In the genomic region with DNA sequence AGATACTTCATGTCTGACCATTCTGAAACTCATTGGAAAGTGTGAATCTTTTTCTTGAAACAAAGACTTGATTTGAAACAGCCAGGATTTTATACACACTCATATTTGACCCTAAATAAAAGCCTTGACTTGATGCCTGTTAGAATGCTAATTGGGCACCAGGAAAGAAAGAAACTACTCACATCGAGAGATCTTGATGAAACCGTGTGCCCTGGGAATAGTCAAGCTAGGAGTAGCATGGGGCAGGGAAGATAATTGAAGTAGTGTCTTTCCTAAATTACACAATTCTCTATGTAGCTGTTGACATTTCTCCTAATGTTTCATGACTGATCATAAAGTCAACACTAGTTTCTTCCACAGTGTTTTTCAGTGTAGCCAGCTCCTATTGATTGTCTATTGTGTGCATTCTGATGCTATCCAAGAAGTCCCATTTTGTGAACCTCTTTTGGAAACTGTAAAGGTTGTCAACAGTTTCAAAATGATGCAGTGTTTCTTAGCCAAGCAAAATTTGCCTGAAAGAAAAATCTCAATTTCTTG, we compare ENCODE assay signal across 24 cellular contexts. TPM values are rescaled to one million over a fixed set of nuclear protein-coding genes. Genes with fewer than 3 reads are reported as not detected.
DNase-seq lines count a peak whose midpoint lies in the region; ATAC-seq and TF ChIP-seq lines count a peak whose summit lies in the region.
"Had no signal": no experiment of that assay in that cellular context is flagged by ENCODE, and none has a peak within 500 bp of the region (broad histone marks: within the 10 kb centered on the region; RNA-seq: fewer than 3 reads in every experiment).

No MANE protein-coding gene starts in this region.

- H3K4me1 Mint-ChIP-seq in MCF 10A (ENCODE audit: insufficient read depth, unreplicated experiment), result no peaks in the 10 kb centered on the region

- dilution Hi-C loops in mammary epithelial cell (cut with HindIII; ENCODE audit: low sequenced_read_pairs), result no loop called here

- H3K9me3 Mint-ChIP-seq in MCF 10A (ENCODE audit: unreplicated experiment), result no peaks in the 10 kb centered on the region
- H3K9me3 Mint-ChIP-seq: CD4-positive, alpha-beta T cell had no signal

- H3K9me3 ChIP-seq in mammary epithelial cell (replicated peaks; ENCODE audit: insufficient read depth, low read length), result no peaks in the 10 kb centered on the region
- H3K9me3 ChIP-seq in RWPE2 (ENCODE audit: severe bottlenecking), result no peaks in the 10 kb centered on the region
- H3K9me3 ChIP-seq: BLaER1 had no signal

- H3K27ac Mint-ChIP-seq in MCF 10A (ENCODE audit: low read depth, unreplicated experiment), result no peak overlapping the region
- H3K27ac Mint-ChIP-seq: CD4-positive, alpha-beta T cell had no signal

- no peak overlapping the region for H2AFZ ChIP-seq in mammary epithelial cell (ENCODE audit: low read depth, low read length)

- H3K27me3 ChIP-seq in mammary epithelial cell (ENCODE audit: insufficient read depth, low read length), result peaks cover 3% of the 10 kb centered on the region
- H3K27me3 ChIP-seq in RWPE2 (ENCODE audit: insufficient read depth, poor library complexity, severe bottlenecking), result no peaks in the 10 kb centered on the region
- H3K27me3 ChIP-seq: BLaER1 had no signal

- no peaks in the 10 kb centered on the region for H3K27me3 Mint-ChIP-seq in MCF 10A (ENCODE audit: insufficient read depth, unreplicated experiment)

- WGBS in mammary epithelial cell (ENCODE audit: low coverage, missing lambda C conversion rate), result 92% methylated on average over 2 of the region's 2 CpGs

- H3K27ac ChIP-seq in mammary epithelial cell (ENCODE audit: insufficient read depth, low read depth, low read length) (no peak overlapping the region), RWPE2 (ENCODE audit: poor library complexity, severe bottlenecking) (no peak overlapping the region)
- H3K27ac ChIP-seq: BLaER1 had no signal

- in situ Hi-C loops in mammary epithelial cell (cut with MboI; ENCODE audit: low sequenced_read_pairs in 2 of 2), result loop anchor here (25.0 kb wide), 3 partner anchors 482 to 732 kb away; no protein-coding TSS in a partner anchor

- H3K4me3 ChIP-seq in mammary epithelial cell (replicated peaks in 1 of 3; ENCODE audit: insufficient read depth in 1 of 3, low read depth in 2 of 3, low read length in 3 of 3) (no peak overlapping the region), RWPE2 (ENCODE audit: severe bottlenecking) (no peak overlapping the region)
- H3K4me3 ChIP-seq: BLaER1 had no signal

- H3K79me2 ChIP-seq in mammary epithelial cell (ENCODE audit: insufficient read depth, low read length), result no peaks in the 10 kb centered on the region

- H3K4me2 ChIP-seq in mammary epithelial cell (ENCODE audit: insufficient read depth, low read depth, low read length), result no peak overlapping the region
- H3K4me2 ChIP-seq: BLaER1 had no signal

- no TSS peak for BruUV-seq in mammary epithelial cell (replicated peaks; lab: Mats Ljungman, UMichigan)
- BruUV-seq in MCF 10A (replicated peaks; lab: Mats Ljungman, UMichigan), result no TSS peak

- H3K36me3 ChIP-seq in mammary epithelial cell (ENCODE audit: insufficient read depth, low read length), result no peaks in the 10 kb centered on the region
- H3K36me3 ChIP-seq in RWPE2 (ENCODE audit: low read depth), result no peaks in the 10 kb centered on the region
- H3K36me3 ChIP-seq: BLaER1 had no signal

- no peaks in the 10 kb centered on the region for H3K36me3 Mint-ChIP-seq in MCF 10A (ENCODE audit: insufficient read depth, unreplicated experiment)

- H3K4me1 ChIP-seq in mammary epithelial cell (ENCODE audit: insufficient read depth, low read length) (no peaks in the 10 kb centered on the region), RWPE2 (ENCODE audit: insufficient read depth, poor library complexity, severe bottlenecking) (no peaks in the 10 kb centered on the region)
- H3K4me1 ChIP-seq: BLaER1 had no signal

- CTCF ChIA-PET in mammary epithelial cell (lab: Charles Lee; ENCODE audit: low non-redundant PET), result no interaction called here
- CTCF ChIA-PET in MCF 10A (lab: Yijun Ruan, JAX), result no interaction called here

- DNase-seq in mammary epithelial cell (peak; percentile 1), MCF 10A (ENCODE audit: unreplicated experiment) (no peak), RWPE2 (ENCODE audit: low spot score) (no peak), left lobe of liver (ENCODE audit: low spot score) (no peak), activated gamma-delta T cell (lab: John Stamatoyannopoulos, UW) (no peak)
- no peak for DNase-seq in activated naive CD4-positive, alpha-beta T cell treated with anti-CD3 and anti-CD28 coated beads, Interleukin-2, amount 50 U/mL, for 16 hours
- DNase-seq: Calu3; CD4-positive, alpha-beta T cell; DMS153; GDM1; KBM-7; NCI-H1092; NCI-H1436; NCI-H187 treated with DMSO at 0.1 percent for 48 hours; NCI-H2107; NCI-H2227 treated with DMSO at 0.1 percent for 48 hours; NCI-H510A treated with DMSO at 0.1 percent for 48 hours; OCI-M1; SHP77 had no signal

- POLR2A ChIA-PET in MCF 10A (lab: Yijun Ruan, JAX), result interaction anchor here (0.5 kb wide), 1 partner anchor 48 kb away, joined by 3 read pairs; no protein-coding TSS in a partner anchor

- H3K4me3 Mint-ChIP-seq in MCF 10A (ENCODE audit: unreplicated experiment), result no peak overlapping the region
- H3K4me3 Mint-ChIP-seq: CD4-positive, alpha-beta T cell had no signal

- no peak for TF ChIP-seq CTCF in mammary epithelial cell (conservative IDR thresholded peaks at IDR 0.05 in 1 of 2, IDR thresholded peaks at IDR 0.05 in 1 of 2; ENCODE audit: extremely low read depth in 1 of 2, insufficient read depth in 1 of 2, low read depth in 1 of 2, low read length in 2 of 2)
- TF ChIP-seq CTCF in MCF 10A (IDR thresholded peaks at IDR 0.05; ENCODE audit: unreplicated experiment), result no peak
- TF ChIP-seq CTCF in RWPE2 (IDR thresholded peaks at IDR 0.05; ENCODE audit: poor library complexity, severe bottlenecking), result no peak

- ATAC-seq in RWPE2 (ENCODE audit: low read depth) (peak; percentile 31; the same call in 1 of the 3 replicates), left lobe of liver (peak; percentile 36), GM19395 (IDR thresholded peaks at IDR 0.05; ENCODE audit: unreplicated experiment) (no peak)
- ATAC-seq: SK-N-SH treated with all-trans-retinoic acid at 6 μM for 48 hours had no signal

- H4K20me1 ChIP-seq in mammary epithelial cell (ENCODE audit: insufficient read depth, low read length), result no peaks in the 10 kb centered on the region
- H4K20me1 ChIP-seq: BLaER1 had no signal

- no peak overlapping the region for H3K9ac ChIP-seq in mammary epithelial cell (ENCODE audit: insufficient read depth, low read length)
- H3K9ac ChIP-seq: BLaER1 had no signal

- intact Hi-C loops in mammary epithelial cell (cut with micrococcal nuclease) (no loop called here), MCF 10A (cut with micrococcal nuclease) (no loop called here)

RNA-seq across cellular contexts. Expression of gene OTOL1, which starts 52.6 kb away (rescaled TPM):
- not detected for total RNA-seq in mammary epithelial cell
- not detected for polyA plus RNA-seq in mammary epithelial cell
- not detected for polyA minus RNA-seq in mammary epithelial cell
- not detected in 2 replicates for total RNA-seq in MCF 10A (2022)
- not detected for total RNA-seq in left lobe of liver
- total RNA-seq: Calu3; CD4-positive, alpha-beta T cell; H4; RPMI7951 had no signal
